In genomic region chr13:52652980-52653303, GRCh38 we compare ENCODE assay signal across 8 cellular contexts. TPM values are rescaled to one million over a fixed set of nuclear protein-coding genes. Genes with fewer than 3 reads are reported as not detected.
DNase-seq lines count a peak whose midpoint lies in the region; ATAC-seq, FAIRE-seq and TF ChIP-seq lines count a peak whose summit lies in the region.

No MANE protein-coding gene starts in this region.

- H4K20me1 ChIP-seq in BLaER1 treated with 17β-estradiol and CSF1 and Interleukin-3, amounts not matched to agents 10 nM and 100 nM, result peaks cover 3 to 44% (median 22%) of the 10 kb centered on the region in 11 experiments; a peak in 12 of 22 replicates
- H4K20me1 ChIP-seq in GM12878 (ENCODE audit: control insufficient read depth, insufficient read depth), result no peaks in the 10 kb centered on the region

- RAD21 ChIA-PET in GM12878 (lab: Charles Lee; ENCODE audit: unreplicated experiment), result interaction anchor here (1.1 to 4.2 kb wide), 14 partner anchors 9 to 499 kb away, joined by 3 to 33 read pairs (median 6); no protein-coding TSS in a partner anchor

- intact Hi-C loops in GM12878 (cut with micrococcal nuclease; ENCODE audit: unreplicated experiment) (loop anchor here (1.0 to 5.0 kb wide), 2 partner anchors 36 to 201 kb away; partner anchors contain the start of gene VPS36), thyroid gland (cut with DNase I) (no loop called here)

- ATAC-seq in GM19397 (IDR thresholded peaks at IDR 0.05; ENCODE audit: unreplicated experiment), result peak; percentile 33
- ATAC-seq in HG03354 (IDR thresholded peaks at IDR 0.05; ENCODE audit: poor library complexity, severe bottlenecking, unreplicated experiment), result peak; percentile 44
- ATAC-seq in GM12878, result peak; percentile 60
- ATAC-seq in left lobe of liver, result peak; percentile 33

- H2AFZ ChIP-seq in GM12878 (ENCODE audit: control insufficient read depth, low read depth, low read length), result peak overlapping the region; percentile 43

- no peak for TF ChIP-seq EP300 in GM12878 (IDR thresholded peaks at IDR 0.05; ENCODE audit: borderline replicate concordance in 1 of 2, control insufficient read depth in 1 of 2, low read depth in 2 of 2, low read length in 2 of 2)

- H3K79me2 ChIP-seq in GM12878 (ENCODE audit: control insufficient read depth, insufficient read depth, low read length), result peaks cover 63% of the 10 kb centered on the region

- CTCF ChIA-PET in GM12878 (lab: Yijun Ruan, JAX), result interaction anchor here (0.7 to 3.4 kb wide), 19 partner anchors 11 to 315 kb away, joined by 3 to 39 read pairs (median 6); partner anchors contain the start of gene VPS36

- peak overlapping the region; percentile 83 to 98 (median 94) for H3K4me2 ChIP-seq in BLaER1 treated with 17β-estradiol and CSF1 and Interleukin-3, amounts not matched to agents 10 nM and 100 nM
- H3K4me2 ChIP-seq in GM12878 (ENCODE audit: control insufficient read depth, insufficient read depth), result no peak overlapping the region; the same call in 1 of the 2 replicates

- TF ChIP-seq RAD21 in GM12878 (IDR thresholded peaks at IDR 0.05; ENCODE audit: insufficient read depth, low read depth, low read length), result no peak

- no peaks in the 10 kb centered on the region for H3K9me3 ChIP-seq in BLaER1 treated with 17β-estradiol and CSF1 and Interleukin-3, amounts not matched to agents 10 nM and 100 nM (replicated peaks in 1 of 11)
- no peaks in the 10 kb centered on the region for H3K9me3 ChIP-seq in GM12878 (replicated peaks; ENCODE audit: control insufficient read depth, insufficient read depth, low read length)
- no peaks in the 10 kb centered on the region for H3K9me3 ChIP-seq in thyroid gland

- peak overlapping the region; percentile 86 to 98 (median 94) for H3K9ac ChIP-seq in BLaER1 treated with 17β-estradiol and CSF1 and Interleukin-3, amounts not matched to agents 10 nM and 100 nM
- peak overlapping the region; percentile 89 for H3K9ac ChIP-seq in GM12878 (ENCODE audit: control insufficient read depth, insufficient read depth, low read length)

- peaks cover 34 to 60% (median 47%) of the 10 kb centered on the region in 11 experiments for H3K36me3 ChIP-seq in BLaER1 treated with 17β-estradiol and CSF1 and Interleukin-3, amounts not matched to agents 10 nM and 100 nM
- peaks cover 0 to 10% of the 10 kb centered on the region in 2 experiments; a peak in 2 of 4 replicates for H3K36me3 ChIP-seq in GM12878 (ENCODE audit: control insufficient read depth in 2 of 2, insufficient read depth in 2 of 2, low read length in 1 of 2)
- H3K36me3 ChIP-seq in thyroid gland, result no peaks in the 10 kb centered on the region

- TSS peak; percentile 64 for BruUV-seq in GM12878 (replicated peaks; lab: Mats Ljungman, UMichigan)

- SMC1A ChIA-PET in GM12878 (lab: Charles Lee; ENCODE audit: uncharacterized antibody, unreplicated experiment), result interaction anchor here (0.8 to 4.2 kb wide), 20 partner anchors 11 to 197 kb away, joined by 3 to 41 read pairs (median 4); no protein-coding TSS in a partner anchor

- peaks cover 24 to 43% (median 33%) of the 10 kb centered on the region in 10 experiments for H3K4me1 ChIP-seq in BLaER1 treated with 17β-estradiol and CSF1 and Interleukin-3, amounts not matched to agents 10 nM and 100 nM
- no peaks in the 10 kb centered on the region; the same call in 1 of the 2 replicates for H3K4me1 ChIP-seq in GM12878 (ENCODE audit: control insufficient read depth, insufficient read depth, low read length)
- H3K4me1 ChIP-seq in thyroid gland, result peaks cover 21 to 24% of the 10 kb centered on the region in 2 donors

- FAIRE-seq in GM12878 (lab: Jason Lieb, UNC), result no peak

- TF ChIP-seq POLR2A in GM12878 (IDR thresholded peaks at IDR 0.05; ENCODE audit: low read depth, low read length), result no peak
- TF ChIP-seq POLR2A in thyroid gland (IDR thresholded peaks at IDR 0.05), result no peak

- TF ChIP-seq CTCF in GM12878 (IDR thresholded peaks at IDR 0.05 in 2 of 3, conservative IDR thresholded peaks at IDR 0.05 in 1 of 3; ENCODE audit: control insufficient read depth in 2 of 3, extremely low read depth in 1 of 3, insufficient read depth in 1 of 3, low read depth in 3 of 3, low read length in 3 of 3) (no peak), thyroid gland (IDR thresholded peaks at IDR 0.05) (peak in 1 of 6 experiments; percentile 74)

- in situ Hi-C loops in GM12878 (cut with MboI), result loop anchor here (10.0 kb wide), 1 partner anchor 198 kb away; the partner anchor contains the start of genes CKAP2 and VPS36

- DNase-seq in GM12878 (ENCODE audit: low read depth, low spot score) (no peak), left lobe of liver (ENCODE audit: low spot score) (no peak), thyroid gland (no peak), MV-4-11 (lab: John Stamatoyannopoulos, UW) (no peak)
- no peak for DNase-seq in activated CD8-positive, alpha-beta memory T cell treated with anti-CD3 and anti-CD28 coated beads, Interleukin-2, amount 50 U/mL, for 4 hours

- H3K4me3 ChIP-seq in BLaER1 treated with 17β-estradiol and CSF1 and Interleukin-3, amounts not matched to agents 10 nM and 100 nM, result peak overlapping the region; percentile 76 to 96 (median 84)
- peak overlapping the region; percentile 79 for H3K4me3 ChIP-seq in GM12878
- peak overlapping the region; percentile 42 to 89 (median 83) for H3K4me3 ChIP-seq in thyroid gland (replicated peaks in 1 of 3)

- H3K27ac ChIP-seq in BLaER1 treated with 17β-estradiol and CSF1 and Interleukin-3, amounts not matched to agents 10 nM and 100 nM, result peak overlapping the region; percentile 92 to 99 (median 96)
- H3K27ac ChIP-seq in GM12878 (ENCODE audit: control insufficient read depth, insufficient read depth), result peak overlapping the region; percentile 94
- H3K27ac ChIP-seq in thyroid gland, result peak overlapping the region; percentile 92 to 98 (median 96)

- WGBS in GM12878 (ENCODE audit: insufficient coverage, insufficient replicate concordance, low lambda C conversion rate, missing lambda C conversion rate), result under 1% methylated on average over 17 of the region's 18 CpGs
- 0 to 1% methylated on average over 18 of the region's 18 CpGs for WGBS in thyroid gland, 2 donors

- POLR2A ChIA-PET in GM12878 (lab: Charles Lee), result interaction anchor here (1.1 to 3.1 kb wide), 9 partner anchors 13 to 197 kb away, joined by 3 to 19 read pairs (median 6); no protein-coding TSS in a partner anchor

- H3K27me3 ChIP-seq in BLaER1 treated with 17β-estradiol and CSF1 and Interleukin-3, amounts not matched to agents 10 nM and 100 nM, result no peaks in the 10 kb centered on the region
- H3K27me3 ChIP-seq in GM12878 (replicated peaks in 1 of 2; ENCODE audit: control insufficient read depth in 2 of 2, insufficient read depth in 2 of 2, low read length in 1 of 2), result no peaks in the 10 kb centered on the region
- H3K27me3 ChIP-seq in thyroid gland, result no peaks in the 10 kb centered on the region

TF ChIP-seq in GM12878, 131 proteins besides CTCF, POLR2A, EP300 and RAD21 (continues in another document):
- TF ChIP-seq BRCA1 (IDR thresholded peaks at IDR 0.05; ENCODE audit: low read depth, low read length) (no peak), BHLHE40 (IDR thresholded peaks at IDR 0.05; ENCODE audit: borderline replicate concordance in 1 of 2, low read depth in 2 of 2, low read length in 1 of 2) (peak in 1 of 2 experiments; percentile 34; a peak in 2 of 4 replicates), ATF7 (IDR thresholded peaks at IDR 0.05; ENCODE audit: low read depth) (peak; percentile 91; the same call in 1 of the 2 replicates), MXI1 (IDR thresholded peaks at IDR 0.05; ENCODE audit: low read depth, low read length) (no peak), FOXM1 (IDR thresholded peaks at IDR 0.05; ENCODE audit: low read depth, low read length) (no peak), RUNX3 (IDR thresholded peaks at IDR 0.05; ENCODE audit: low read length) (no peak), ESRRA (IDR thresholded peaks at IDR 0.05; ENCODE audit: low read length) (no peak), POU2F2 (IDR thresholded peaks at IDR 0.05; ENCODE audit: borderline replicate concordance, low read depth, low read length) (no peak)

RNA-seq across cellular contexts. Expression of gene SUGT1, which starts 0.3 kb away (rescaled TPM):
- total RNA-seq in GM12878 (2013; cell fraction: nucleolus; rRNA removed), result 54.3 and 55.7 TPM in 2 replicates
- total RNA-seq in GM12878 (2014; rRNA removed) (46.7 and 48.0 TPM in 2 replicates), GM12878 (2014; rRNA removed; fragmentation: Illumina TruSeq; extraction: Trizol) (73.7 and 77.5 TPM in 2 replicates), GM12878 (2021) (60.8 and 65.6 TPM in 2 replicates), left lobe of liver (16.7 TPM), thyroid gland (10 to 100 TPM; 33.6 to 50.4 (median 43.1) TPM)
- 24.4 TPM for polyA plus RNA-seq in GM12878 (2011; ENCODE audit: low read depth)
- polyA plus RNA-seq in GM12878 (2011; rRNA removed) (72.6 and 117 TPM in 2 replicates), GM12878 (2014; fragmentation: Illumina TruSeq; extraction: Trizol) (77.0 and 85.5 TPM in 2 replicates), GM12878 (2014; fragmentation: Nextera tagmentation; extraction: Ambion mirVana) (10 to 100 TPM; 82.5 to 85.6 TPM), GM12878 (2014; rRNA removed) (55.3 and 60.6 TPM in 2 replicates), GM12878 (2016; fragmentation: Nextera tagmentation; extraction: Ambion mirVana) (100 to 1,000 TPM; 119 to 122 TPM)
- 24.2 and 27.9 TPM in 2 replicates for polyA plus RNA-seq in GM12878 (2011; cell fraction: cytosol; rRNA removed)
- 19.8 and 29.8 TPM in 2 replicates for polyA plus RNA-seq in GM12878 (2011; cell fraction: nucleus; rRNA removed)
- polyA plus RNA-seq in GM12878 (2012), result 43.0 and 50.6 TPM in 2 replicates
- 22.3 and 23.6 TPM in 2 replicates for polyA minus RNA-seq in GM12878 (2011; rRNA and poly(A)+ RNA removed)
- polyA minus RNA-seq in GM12878 (2011; cell fraction: cytosol; rRNA and poly(A)+ RNA removed), result 12.2 and 12.8 TPM in 2 replicates
- 21.8 and 35.0 TPM in 2 replicates for polyA minus RNA-seq in GM12878 (2011; cell fraction: nucleus; rRNA and poly(A)+ RNA removed)

RNA-seq across cellular contexts. Expression of gene HNRNPA1L2, which starts 10.7 kb away (rescaled TPM):
- 8.8 and 9.5 TPM in 2 replicates for total RNA-seq in GM12878 (2013; cell fraction: nucleolus; rRNA removed)
- total RNA-seq in GM12878 (2014; rRNA removed), result 3.3 and 4.0 TPM in 2 replicates
- 6.0 and 6.1 TPM in 2 replicates for total RNA-seq in GM12878 (2014; rRNA removed; fragmentation: Illumina TruSeq; extraction: Trizol)
- 6.2 and 6.9 TPM in 2 replicates for total RNA-seq in GM12878 (2021)
- polyA plus RNA-seq in GM12878 (2011; ENCODE audit: low read depth), result 12.0 TPM
- 10.5 and 13.3 TPM in 2 replicates for polyA plus RNA-seq in GM12878 (2011; rRNA removed)
- 4.5 and 4.6 TPM in 2 replicates for polyA plus RNA-seq in GM12878 (2011; cell fraction: cytosol; rRNA removed)
- 11.5 and 11.6 TPM in 2 replicates for polyA plus RNA-seq in GM12878 (2011; cell fraction: nucleus; rRNA removed)
- 11.6 and 17.3 TPM in 2 replicates for polyA plus RNA-seq in GM12878 (2012)
- 12.0 and 18.5 TPM in 2 replicates for polyA plus RNA-seq in GM12878 (2014; fragmentation: Illumina TruSeq; extraction: Trizol)
- polyA plus RNA-seq in GM12878 (2014; fragmentation: Nextera tagmentation; extraction: Ambion mirVana), result 1 to 10 TPM; 5.8 to 8.0 TPM
- 7.5 and 9.0 TPM in 2 replicates for polyA plus RNA-seq in GM12878 (2014; rRNA removed)
- 10 to 100 TPM in 1 of 2 experiments, 1 to 10 TPM in 1; 8.3 to 10.2 TPM for polyA plus RNA-seq in GM12878 (2016; fragmentation: Nextera tagmentation; extraction: Ambion mirVana)
- 4.3 and 7.5 TPM in 2 replicates for polyA minus RNA-seq in GM12878 (2011; rRNA and poly(A)+ RNA removed)
- polyA minus RNA-seq in GM12878 (2011; cell fraction: cytosol; rRNA and poly(A)+ RNA removed), result 1.1 and 1.2 TPM in 2 replicates
- 2.9 and 5.5 TPM in 2 replicates for polyA minus RNA-seq in GM12878 (2011; cell fraction: nucleus; rRNA and poly(A)+ RNA removed)
- total RNA-seq in left lobe of liver, result 1.3 TPM
- total RNA-seq in thyroid gland, result 1 to 10 TPM; 4.4 to 9.7 (median 5.6) TPM
